23 cellular contexts compared by ENCODE assay signal in the genomic region with DNA sequence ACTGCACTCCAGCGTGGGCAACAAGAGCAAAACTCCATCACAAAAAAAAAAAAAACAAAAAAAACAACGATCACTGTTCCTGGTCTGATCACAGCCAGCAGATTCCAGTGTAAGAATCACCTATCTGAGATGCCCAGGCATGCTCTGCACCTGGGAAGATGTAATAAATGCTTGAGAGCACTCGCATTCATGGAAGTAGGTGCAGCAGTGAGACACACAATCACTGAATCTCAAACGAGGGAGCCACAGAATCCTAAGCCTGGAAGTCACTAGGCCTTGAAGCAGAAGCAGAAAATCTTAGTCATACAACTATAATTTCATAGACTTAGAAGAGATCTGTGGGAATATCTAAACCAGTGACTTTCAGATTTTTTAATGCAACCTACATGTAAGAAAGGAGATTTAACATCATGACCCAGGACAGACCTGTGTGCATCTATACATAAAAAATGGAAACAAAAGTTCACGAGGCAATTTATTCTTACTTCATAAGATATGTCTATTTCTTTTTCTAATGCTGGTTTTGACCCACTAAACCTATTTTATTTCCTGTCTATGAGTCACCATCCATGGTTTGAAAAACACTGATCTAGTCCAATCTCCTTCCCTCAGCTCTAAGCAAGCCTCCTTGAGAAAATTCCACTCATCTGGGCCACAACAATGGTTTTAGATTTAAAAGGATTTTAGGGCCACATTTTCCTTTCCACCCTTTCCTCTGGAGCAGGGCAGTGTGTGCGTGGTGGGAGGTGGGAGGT. TPM values are rescaled to one million over a fixed set of nuclear protein-coding genes. Genes with fewer than 3 reads are reported as not detected.
DNase-seq lines count a peak whose midpoint lies in the region; ATAC-seq and TF ChIP-seq lines count a peak whose summit lies in the region.
"Had no signal": no experiment of that assay in that cellular context is flagged by ENCODE, and none has a peak within 500 bp of the region (broad histone marks: within the 10 kb centered on the region; RNA-seq: fewer than 3 reads in every experiment).

No MANE protein-coding gene starts in this region.

- H3K4me3 ChIP-seq in CD8-positive, alpha-beta memory T cell (ENCODE audit: low read length): no peak overlapping the region
- H3K4me3 ChIP-seq in osteoblast (ENCODE audit: insufficient read depth, low read length): no peak overlapping the region
- H3K4me3 ChIP-seq: dorsolateral prefrontal cortex, gastrocnemius medialis, prostate gland had no signal

- H3K4me1 ChIP-seq in CD8-positive, alpha-beta memory T cell (ENCODE audit: insufficient read depth, low read length): peaks cover 2% of the 10 kb centered on the region
- H3K4me1 ChIP-seq in osteoblast (ENCODE audit: insufficient read depth, low read length): no peaks in the 10 kb centered on the region
- H3K4me1 ChIP-seq: prostate gland had no signal

- H3K9me3 ChIP-seq in CD8-positive, alpha-beta memory T cell (ENCODE audit: low read length): no peaks in the 10 kb centered on the region
- no peaks in the 10 kb centered on the region for H3K9me3 ChIP-seq in osteoblast (ENCODE audit: low read depth, low read length)
- H3K9me3 ChIP-seq: gastrocnemius medialis, prostate gland had no signal

- H3K27ac ChIP-seq in CD8-positive, alpha-beta memory T cell (ENCODE audit: low read depth, low read length): no peak overlapping the region
- no peak overlapping the region for H3K27ac ChIP-seq in osteoblast (ENCODE audit: low read depth, low read length)
- H3K27ac ChIP-seq: gastrocnemius medialis, prostate gland had no signal

- no peak for TF ChIP-seq CTCF in chondrocyte (IDR thresholded peaks at IDR 0.05)
- no peak for TF ChIP-seq CTCF in osteoblast (IDR thresholded peaks at IDR 0.05; ENCODE audit: extremely low read depth, low read depth, low read length)

- peaks cover 3% of the 10 kb centered on the region for H4K20me1 ChIP-seq in osteoblast (ENCODE audit: insufficient read depth, low read length)

- H2AFZ ChIP-seq in osteoblast (ENCODE audit: low read length): no peak overlapping the region

- no peak for ATAC-seq in HG02642 (IDR thresholded peaks at IDR 0.05; ENCODE audit: poor library complexity, unreplicated experiment)
- ATAC-seq: activated CD8-positive, alpha-beta memory T cell treated with anti-CD3 and anti-CD28 coated beads, Interleukin-2, amount 10 ng/mL, durations not matched to agents 7 days and 5 days; gastrocnemius medialis; HCT116 had no signal

- H3K27me3 Mint-ChIP-seq in CD8-positive, alpha-beta memory T cell: no peaks in the 10 kb centered on the region
- H3K27me3 Mint-ChIP-seq in chondrocyte (ENCODE audit: low read depth): no peaks in the 10 kb centered on the region
- H3K27me3 Mint-ChIP-seq: activated CD8-positive, alpha-beta memory T cell treated with anti-CD3 and anti-CD28 coated beads, Interleukin-2, amount 10 ng/mL, durations not matched to agents 7 days and 5 days had no signal

- peaks cover 0 to 3% (median 0%) of the 10 kb centered on the region in 3 donors for H3K36me3 Mint-ChIP-seq in CD8-positive, alpha-beta memory T cell
- peaks cover 9% of the 10 kb centered on the region for H3K36me3 Mint-ChIP-seq in chondrocyte (ENCODE audit: low read depth)

- no peak for DNase-seq in CD8-positive, alpha-beta memory T cell
- peak; percentile 57 for DNase-seq in M059J (ENCODE audit: low read depth)
- DNase-seq in chondrocyte (ENCODE audit: low spot score): no peak
- peak; percentile 45 for DNase-seq in osteoblast (ENCODE audit: insufficient read length, low spot score, missing footprints)
- no peak for DNase-seq in NCI-H1048 (lab: John Stamatoyannopoulos, UW)
- no peak for DNase-seq in NCI-H1092 treated with DMSO at 0.1 percent for 48 hours (lab: John Stamatoyannopoulos, UW)
- DNase-seq: activated CD4-positive, alpha-beta T cell treated with anti-CD3 and anti-CD28 coated beads for 48 hours; activated CD8-positive, alpha-beta memory T cell treated with anti-CD3 and anti-CD28 coated beads, Interleukin-2, amount 10 ng/mL, durations not matched to agents 7 days and 5 days; DMS79; gastrocnemius medialis; hypothalamus; KBM-7; NCI-H187; NCI-H2227 treated with DMSO at 0.1 percent for 48 hours; NCI-H748 treated with DMSO at 0.1 percent for 48 hours; OCI-M1; Right ventricle myocardium superior; substantia nigra; T-helper 1 cell had no signal

- no peaks in the 10 kb centered on the region for H3K9me3 Mint-ChIP-seq in CD8-positive, alpha-beta memory T cell
- no peaks in the 10 kb centered on the region for H3K9me3 Mint-ChIP-seq in chondrocyte (ENCODE audit: low read depth)

- H3K79me2 ChIP-seq in osteoblast (ENCODE audit: insufficient read depth, low read length): no peaks in the 10 kb centered on the region

- no peak overlapping the region for H3K4me2 ChIP-seq in osteoblast (ENCODE audit: insufficient read depth, low read length)

- H3K27me3 ChIP-seq in CD8-positive, alpha-beta memory T cell (ENCODE audit: insufficient read depth, low read length, poor library complexity, severe bottlenecking): no peaks in the 10 kb centered on the region
- H3K27me3 ChIP-seq in osteoblast (ENCODE audit: insufficient read depth, low read length): no peaks in the 10 kb centered on the region
- H3K27me3 ChIP-seq: dorsolateral prefrontal cortex, gastrocnemius medialis had no signal

- peak overlapping the region in 5 of 8 donors; percentile 8 to 86 (median 34) for H3K27ac Mint-ChIP-seq in CD8-positive, alpha-beta memory T cell
- peak overlapping the region; percentile 82 for H3K27ac Mint-ChIP-seq in chondrocyte (ENCODE audit: unreplicated experiment)
- H3K27ac Mint-ChIP-seq: activated CD8-positive, alpha-beta memory T cell treated with anti-CD3 and anti-CD28 coated beads, Interleukin-2, amount 10 ng/mL, durations not matched to agents 7 days and 5 days had no signal

- no peaks in the 10 kb centered on the region for H3K36me3 ChIP-seq in CD8-positive, alpha-beta memory T cell (ENCODE audit: insufficient read depth, low read length)
- H3K36me3 ChIP-seq in osteoblast (ENCODE audit: insufficient read depth, low read length): no peaks in the 10 kb centered on the region
- H3K36me3 ChIP-seq: gastrocnemius medialis, prostate gland had no signal

- peaks cover 11 to 21% (median 17%) of the 10 kb centered on the region in 3 donors for H3K4me1 Mint-ChIP-seq in CD8-positive, alpha-beta memory T cell
- peaks cover 8% of the 10 kb centered on the region for H3K4me1 Mint-ChIP-seq in chondrocyte (ENCODE audit: low read depth)

- CTCF ChIA-PET in CD8-positive, alpha-beta memory T cell (lab: Charles Lee): interaction anchor here (2.1 kb wide), 1 partner anchor 34 kb away, joined by 4 read pairs; no protein-coding TSS in a partner anchor

- POLR2A ChIA-PET in CD8-positive, alpha-beta memory T cell (lab: Charles Lee): no interaction called here

- peak overlapping the region in 1 of 7 donors; percentile 63 for H3K4me3 Mint-ChIP-seq in CD8-positive, alpha-beta memory T cell
- no peak overlapping the region for H3K4me3 Mint-ChIP-seq in chondrocyte (ENCODE audit: unreplicated experiment)
- H3K4me3 Mint-ChIP-seq: activated CD8-positive, alpha-beta memory T cell treated with anti-CD3 and anti-CD28 coated beads, Interleukin-2, amount 10 ng/mL, durations not matched to agents 7 days and 5 days had no signal

RNA-seq across cellular contexts. Expression of a gene that starts 30.4 kb away (rescaled TPM):
- 1 to 10 TPM; 1.4 to 1.7 TPM for total RNA-seq in CD8-positive, alpha-beta memory T cell
- 5.4 TPM for polyA plus RNA-seq in CD8-positive, alpha-beta memory T cell
- total RNA-seq in M059J (2014; rRNA removed; shearing (Covaris generic)): 0.64 and 1.6 TPM in 2 replicates
- total RNA-seq in chondrocyte (4.8 to 26.3 TPM (median 26.0 TPM) in 3 replicates), osteoblast (3.5 and 6.2 TPM in 2 replicates)

RNA-seq across cellular contexts. Expression of a gene that starts 56.4 kb away (rescaled TPM):
- 10 to 100 TPM; 61.3 to 61.6 TPM for total RNA-seq in CD8-positive, alpha-beta memory T cell
- polyA plus RNA-seq in CD8-positive, alpha-beta memory T cell: 51.3 TPM
- total RNA-seq in M059J (2014; rRNA removed; shearing (Covaris generic)): 24.9 and 38.1 TPM in 2 replicates
- total RNA-seq in chondrocyte: 34.2 to 49.2 TPM (median 35.8 TPM) in 3 replicates
- total RNA-seq in osteoblast: 24.2 TPM in 2 replicates

Comparison
In these comparisons a context has a peak if more than half of its experiments do, and no peak if none do; other contexts are left out.
1. DNase-seq: peak in M059J (single experiment) and osteoblast (single experiment); none in CD8-positive, alpha-beta memory T cell (0 of 5), chondrocyte (single experiment), NCI-H1048 (single experiment) and NCI-H1092 treated with DMSO at 0.1 percent for 48 hours (single experiment).